ENCODE assay signal across 1 cellular context in the genomic region with DNA sequence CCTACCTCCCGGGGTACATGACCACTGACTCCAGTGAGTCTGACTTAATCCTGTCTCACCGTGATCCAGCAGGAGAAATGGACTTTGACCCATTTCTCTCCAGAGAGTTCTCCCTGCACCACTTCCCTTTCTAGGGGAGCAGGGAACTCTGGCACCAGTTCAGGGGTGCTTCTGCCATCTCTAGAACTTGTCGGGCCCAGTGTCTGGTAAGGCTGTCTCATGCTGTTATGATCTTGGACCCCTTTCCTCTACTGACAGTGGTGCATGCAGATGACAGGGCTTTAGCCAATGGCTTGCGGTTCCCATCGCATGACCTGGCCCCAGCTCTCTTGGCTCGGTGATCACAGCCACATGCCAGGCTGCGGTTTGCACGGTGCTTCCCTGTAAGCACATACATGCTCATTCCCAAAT.
A peak's percentile ranks its signal among the peaks of the same experiment; 100 is the strongest.
TF ChIP-seq lines count a peak whose summit lies in the region.

No MANE protein-coding gene starts in this region.

TF ChIP-seq in HepG2, 621 proteins besides CTCF, POLR2A, EP300 and RAD21 (continued from another document and continues in another):
- no peak for TF ChIP-seq ZNF441 (CRISPR knock-in tag; IDR thresholded peaks at IDR 0.05; ENCODE audit: borderline replicate concordance)
- TF ChIP-seq MED1 (CRISPR knock-in tag; IDR thresholded peaks at IDR 0.05) = 0 out of 2 replicates have a peak, but pooled peaks have one; percentile 16
- TF ChIP-seq ZNF569 (CRISPR knock-in tag; IDR thresholded peaks at IDR 0.05; ENCODE audit: borderline replicate concordance) = no peak
- TF ChIP-seq ARID5B (CRISPR knock-in tag; IDR thresholded peaks at IDR 0.05) = 0 out of 2 replicates have a peak, but pooled peaks have one; percentile 27
- TF ChIP-seq ZNF644 (CRISPR knock-in tag; IDR thresholded peaks at IDR 0.05; ENCODE audit: low read depth) = peak; percentile 66; the same call in 1 of the 2 replicates
- no peak for TF ChIP-seq SP140L (CRISPR knock-in tag; IDR thresholded peaks at IDR 0.05; ENCODE audit: borderline replicate concordance)
- no peak for TF ChIP-seq EHMT2 (IDR thresholded peaks at IDR 0.05; ENCODE audit: borderline replicate concordance, low read depth, low read length)
- TF ChIP-seq ZNF557 (CRISPR knock-in tag; IDR thresholded peaks at IDR 0.05) = no peak
- TF ChIP-seq, protein P1, sequence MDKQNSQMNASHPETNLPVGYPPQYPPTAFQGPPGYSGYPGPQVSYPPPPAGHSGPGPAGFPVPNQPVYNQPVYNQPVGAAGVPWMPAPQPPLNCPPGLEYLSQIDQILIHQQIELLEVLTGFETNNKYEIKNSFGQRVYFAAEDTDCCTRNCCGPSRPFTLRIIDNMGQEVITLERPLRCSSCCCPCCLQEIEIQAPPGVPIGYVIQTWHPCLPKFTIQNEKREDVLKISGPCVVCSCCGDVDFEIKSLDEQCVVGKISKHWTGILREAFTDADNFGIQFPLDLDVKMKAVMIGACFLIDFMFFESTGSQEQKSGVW (CRISPR knock-in tag; IDR thresholded peaks at IDR 0.05; ENCODE audit: borderline replicate concordance) = no peak
- TF ChIP-seq NCOR1 (IDR thresholded peaks at IDR 0.05; ENCODE audit: borderline replicate concordance, low read length) = peak; percentile 58; the same call in 1 of the 2 replicates
- TF ChIP-seq, protein P2, sequence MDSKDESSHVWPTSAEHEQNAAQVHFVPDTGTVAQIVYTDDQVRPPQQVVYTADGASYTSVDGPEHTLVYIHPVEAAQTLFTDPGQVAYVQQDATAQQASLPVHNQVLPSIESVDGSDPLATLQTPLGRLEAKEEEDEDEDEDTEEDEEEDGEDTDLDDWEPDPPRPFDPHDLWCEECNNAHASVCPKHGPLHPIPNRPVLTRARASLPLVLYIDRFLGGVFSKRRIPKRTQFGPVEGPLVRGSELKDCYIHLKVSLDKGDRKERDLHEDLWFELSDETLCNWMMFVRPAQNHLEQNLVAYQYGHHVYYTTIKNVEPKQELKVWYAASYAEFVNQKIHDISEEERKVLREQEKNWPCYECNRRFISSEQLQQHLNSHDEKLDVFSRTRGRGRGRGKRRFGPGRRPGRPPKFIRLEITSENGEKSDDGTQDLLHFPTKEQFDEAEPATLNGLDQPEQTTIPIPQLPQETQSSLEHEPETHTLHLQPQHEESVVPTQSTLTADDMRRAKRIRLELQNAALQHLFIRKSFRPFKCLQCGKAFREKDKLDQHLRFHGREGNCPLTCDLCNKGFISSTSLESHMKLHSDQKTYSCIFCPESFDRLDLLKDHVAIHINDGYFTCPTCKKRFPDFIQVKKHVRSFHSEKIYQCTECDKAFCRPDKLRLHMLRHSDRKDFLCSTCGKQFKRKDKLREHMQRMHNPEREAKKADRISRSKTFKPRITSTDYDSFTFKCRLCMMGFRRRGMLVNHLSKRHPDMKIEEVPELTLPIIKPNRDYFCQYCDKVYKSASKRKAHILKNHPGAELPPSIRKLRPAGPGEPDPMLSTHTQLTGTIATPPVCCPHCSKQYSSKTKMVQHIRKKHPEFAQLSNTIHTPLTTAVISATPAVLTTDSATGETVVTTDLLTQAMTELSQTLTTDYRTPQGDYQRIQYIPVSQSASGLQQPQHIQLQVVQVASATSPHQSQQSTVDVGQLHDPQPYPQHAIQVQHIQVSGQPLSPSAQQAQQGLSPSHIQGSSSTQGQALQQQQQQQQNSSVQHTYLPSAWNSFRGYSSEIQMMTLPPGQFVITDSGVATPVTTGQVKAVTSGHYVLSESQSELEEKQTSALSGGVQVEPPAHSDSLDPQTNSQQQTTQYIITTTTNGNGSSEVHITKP (CRISPR knock-in tag; IDR thresholded peaks at IDR 0.05; ENCODE audit: low read depth) = 0 out of 2 replicates have a peak, but pooled peaks have one; percentile 27
- peak; percentile 18 for TF ChIP-seq TEAD3 (CRISPR knock-in tag; optimal IDR thresholded peaks at IDR 0.05; ENCODE audit: borderline replicate concordance)
- TF ChIP-seq RFXANK (CRISPR knock-in tag; IDR thresholded peaks at IDR 0.05) = no peak
- no peak for TF ChIP-seq ZC3H13 (CRISPR knock-in tag; IDR thresholded peaks at IDR 0.05)
- TF ChIP-seq HCFC1 (IDR thresholded peaks at IDR 0.05; ENCODE audit: low read depth, low read length) = no peak
- TF ChIP-seq MAFG (CRISPR knock-in tag; IDR thresholded peaks at IDR 0.05) = no peak
- TF ChIP-seq ZNF276 (CRISPR knock-in tag; IDR thresholded peaks at IDR 0.05; ENCODE audit: low read depth) = no peak
- no peak for TF ChIP-seq HOXA9 (CRISPR knock-in tag; IDR thresholded peaks at IDR 0.05; ENCODE audit: borderline replicate concordance)
- peak; percentile 55; the same call in 1 of the 2 replicates for TF ChIP-seq HNF4G (IDR thresholded peaks at IDR 0.05; ENCODE audit: borderline replicate concordance, low read depth, low read length)
- TF ChIP-seq HNF4G (CRISPR knock-in tag; IDR thresholded peaks at IDR 0.05; ENCODE audit: borderline replicate concordance, low read depth) = no peak; the same call in 1 of the 2 replicates
- TF ChIP-seq, protein P3, sequence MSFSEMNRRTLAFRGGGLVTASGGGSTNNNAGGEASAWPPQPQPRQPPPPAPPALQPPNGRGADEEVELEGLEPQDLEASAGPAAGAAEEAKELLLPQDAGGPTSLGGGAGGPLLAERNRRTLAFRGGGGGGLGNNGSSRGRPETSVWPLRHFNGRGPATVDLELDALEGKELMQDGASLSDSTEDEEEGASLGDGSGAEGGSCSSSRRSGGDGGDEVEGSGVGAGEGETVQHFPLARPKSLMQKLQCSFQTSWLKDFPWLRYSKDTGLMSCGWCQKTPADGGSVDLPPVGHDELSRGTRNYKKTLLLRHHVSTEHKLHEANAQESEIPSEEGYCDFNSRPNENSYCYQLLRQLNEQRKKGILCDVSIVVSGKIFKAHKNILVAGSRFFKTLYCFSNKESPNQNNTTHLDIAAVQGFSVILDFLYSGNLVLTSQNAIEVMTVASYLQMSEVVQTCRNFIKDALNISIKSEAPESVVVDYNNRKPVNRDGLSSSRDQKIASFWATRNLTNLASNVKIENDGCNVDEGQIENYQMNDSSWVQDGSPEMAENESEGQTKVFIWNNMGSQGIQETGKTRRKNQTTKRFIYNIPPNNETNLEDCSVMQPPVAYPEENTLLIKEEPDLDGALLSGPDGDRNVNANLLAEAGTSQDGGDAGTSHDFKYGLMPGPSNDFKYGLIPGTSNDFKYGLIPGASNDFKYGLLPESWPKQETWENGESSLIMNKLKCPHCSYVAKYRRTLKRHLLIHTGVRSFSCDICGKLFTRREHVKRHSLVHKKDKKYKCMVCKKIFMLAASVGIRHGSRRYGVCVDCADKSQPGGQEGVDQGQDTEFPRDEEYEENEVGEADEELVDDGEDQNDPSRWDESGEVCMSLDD (CRISPR knock-in tag; IDR thresholded peaks at IDR 0.05; ENCODE audit: borderline replicate concordance) = peak; percentile 58; the same call in 1 of the 2 replicates
- TF ChIP-seq IKZF1 (IDR thresholded peaks at IDR 0.05) = no peak
- TF ChIP-seq, protein P4, sequence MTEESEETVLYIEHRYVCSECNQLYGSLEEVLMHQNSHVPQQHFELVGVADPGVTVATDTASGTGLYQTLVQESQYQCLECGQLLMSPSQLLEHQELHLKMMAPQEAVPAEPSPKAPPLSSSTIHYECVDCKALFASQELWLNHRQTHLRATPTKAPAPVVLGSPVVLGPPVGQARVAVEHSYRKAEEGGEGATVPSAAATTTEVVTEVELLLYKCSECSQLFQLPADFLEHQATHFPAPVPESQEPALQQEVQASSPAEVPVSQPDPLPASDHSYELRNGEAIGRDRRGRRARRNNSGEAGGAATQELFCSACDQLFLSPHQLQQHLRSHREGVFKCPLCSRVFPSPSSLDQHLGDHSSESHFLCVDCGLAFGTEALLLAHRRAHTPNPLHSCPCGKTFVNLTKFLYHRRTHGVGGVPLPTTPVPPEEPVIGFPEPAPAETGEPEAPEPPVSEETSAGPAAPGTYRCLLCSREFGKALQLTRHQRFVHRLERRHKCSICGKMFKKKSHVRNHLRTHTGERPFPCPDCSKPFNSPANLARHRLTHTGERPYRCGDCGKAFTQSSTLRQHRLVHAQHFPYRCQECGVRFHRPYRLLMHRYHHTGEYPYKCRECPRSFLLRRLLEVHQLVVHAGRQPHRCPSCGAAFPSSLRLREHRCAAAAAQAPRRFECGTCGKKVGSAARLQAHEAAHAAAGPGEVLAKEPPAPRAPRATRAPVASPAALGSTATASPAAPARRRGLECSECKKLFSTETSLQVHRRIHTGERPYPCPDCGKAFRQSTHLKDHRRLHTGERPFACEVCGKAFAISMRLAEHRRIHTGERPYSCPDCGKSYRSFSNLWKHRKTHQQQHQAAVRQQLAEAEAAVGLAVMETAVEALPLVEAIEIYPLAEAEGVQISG (CRISPR knock-in tag; IDR thresholded peaks at IDR 0.05) = no peak
- peak; percentile 12; the same call in 1 of the 2 replicates for TF ChIP-seq HMG20A (CRISPR knock-in tag; IDR thresholded peaks at IDR 0.05; ENCODE audit: borderline replicate concordance)
- 0 out of 2 replicates have a peak, but pooled peaks have one; percentile 36 for TF ChIP-seq PITX1 (CRISPR knock-in tag; IDR thresholded peaks at IDR 0.05)
- TF ChIP-seq YEATS4 (CRISPR knock-in tag; IDR thresholded peaks at IDR 0.05; ENCODE audit: borderline replicate concordance) = no peak
- TF ChIP-seq ETV6 (CRISPR knock-in tag; conservative IDR thresholded peaks at IDR 0.05) = no peak
- TF ChIP-seq, protein P5, sequence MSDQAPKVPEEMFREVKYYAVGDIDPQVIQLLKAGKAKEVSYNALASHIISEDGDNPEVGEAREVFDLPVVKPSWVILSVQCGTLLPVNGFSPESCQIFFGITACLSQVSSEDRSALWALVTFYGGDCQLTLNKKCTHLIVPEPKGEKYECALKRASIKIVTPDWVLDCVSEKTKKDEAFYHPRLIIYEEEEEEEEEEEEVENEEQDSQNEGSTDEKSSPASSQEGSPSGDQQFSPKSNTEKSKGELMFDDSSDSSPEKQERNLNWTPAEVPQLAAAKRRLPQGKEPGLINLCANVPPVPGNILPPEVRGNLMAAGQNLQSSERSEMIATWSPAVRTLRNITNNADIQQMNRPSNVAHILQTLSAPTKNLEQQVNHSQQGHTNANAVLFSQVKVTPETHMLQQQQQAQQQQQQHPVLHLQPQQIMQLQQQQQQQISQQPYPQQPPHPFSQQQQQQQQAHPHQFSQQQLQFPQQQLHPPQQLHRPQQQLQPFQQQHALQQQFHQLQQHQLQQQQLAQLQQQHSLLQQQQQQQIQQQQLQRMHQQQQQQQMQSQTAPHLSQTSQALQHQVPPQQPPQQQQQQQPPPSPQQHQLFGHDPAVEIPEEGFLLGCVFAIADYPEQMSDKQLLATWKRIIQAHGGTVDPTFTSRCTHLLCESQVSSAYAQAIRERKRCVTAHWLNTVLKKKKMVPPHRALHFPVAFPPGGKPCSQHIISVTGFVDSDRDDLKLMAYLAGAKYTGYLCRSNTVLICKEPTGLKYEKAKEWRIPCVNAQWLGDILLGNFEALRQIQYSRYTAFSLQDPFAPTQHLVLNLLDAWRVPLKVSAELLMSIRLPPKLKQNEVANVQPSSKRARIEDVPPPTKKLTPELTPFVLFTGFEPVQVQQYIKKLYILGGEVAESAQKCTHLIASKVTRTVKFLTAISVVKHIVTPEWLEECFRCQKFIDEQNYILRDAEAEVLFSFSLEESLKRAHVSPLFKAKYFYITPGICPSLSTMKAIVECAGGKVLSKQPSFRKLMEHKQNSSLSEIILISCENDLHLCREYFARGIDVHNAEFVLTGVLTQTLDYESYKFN (CRISPR knock-in tag; conservative IDR thresholded peaks at IDR 0.05) = 0 out of 2 replicates have a peak, but pooled peaks have one; percentile 13
- no peak for TF ChIP-seq SMC3 (IDR thresholded peaks at IDR 0.05; ENCODE audit: low read length)
